ENCODE assay signal across 1 cellular context in genomic region chr12:122752464-122753212, GRCh38.
TF ChIP-seq lines count a peak whose summit lies in the region.

Gene DENR (plus strand): TSS chr12:122752824. CDS start chr12:122753702, 878 bp downstream.

TF ChIP-seq in HepG2, 621 proteins besides CTCF, POLR2A, EP300 and RAD21 (continued from another document and continues in another):
- TF ChIP-seq DMTF1 (CRISPR knock-in tag; IDR thresholded peaks at IDR 0.05) (no peak), GMEB2 (CRISPR knock-in tag; IDR thresholded peaks at IDR 0.05; ENCODE audit: low read depth) (peak; percentile 67; the same call in 1 of the 2 replicates), ZNF407 (CRISPR knock-in tag; IDR thresholded peaks at IDR 0.05; ENCODE audit: not compliant biosample characterization) (peak; percentile 54), MLLT10 (CRISPR knock-in tag; IDR thresholded peaks at IDR 0.05) (no peak), ZBTB20 (CRISPR knock-in tag; IDR thresholded peaks at IDR 0.05; ENCODE audit: borderline replicate concordance, low read depth) (no peak), BRD4 (CRISPR knock-in tag; IDR thresholded peaks at IDR 0.05) (peak; percentile 69; the same call in 1 of the 2 replicates), RARG (CRISPR knock-in tag; IDR thresholded peaks at IDR 0.05; ENCODE audit: low read depth) (no peak), IRF2 (CRISPR knock-in tag; IDR thresholded peaks at IDR 0.05) (peak; percentile 94), HBP1 (CRISPR knock-in tag; IDR thresholded peaks at IDR 0.05; ENCODE audit: low read depth) (peak; percentile 83), SAP130 (CRISPR knock-in tag; IDR thresholded peaks at IDR 0.05; ENCODE audit: low read depth) (peak; percentile 92), HDAC2 (CRISPR knock-in tag; IDR thresholded peaks at IDR 0.05) (peak; percentile 79), NONO (IDR thresholded peaks at IDR 0.05) (no peak), NONO (CRISPR knock-in tag; conservative IDR thresholded peaks at IDR 0.05) (peak; percentile 95), ZNF484 (CRISPR knock-in tag; IDR thresholded peaks at IDR 0.05; ENCODE audit: borderline replicate concordance, low read depth) (no peak), ARID4A (CRISPR knock-in tag; IDR thresholded peaks at IDR 0.05; ENCODE audit: borderline replicate concordance) (peak; percentile 94), ZNF501 (CRISPR knock-in tag; IDR thresholded peaks at IDR 0.05) (peak; percentile 92)
- TF ChIP-seq, protein P1, sequence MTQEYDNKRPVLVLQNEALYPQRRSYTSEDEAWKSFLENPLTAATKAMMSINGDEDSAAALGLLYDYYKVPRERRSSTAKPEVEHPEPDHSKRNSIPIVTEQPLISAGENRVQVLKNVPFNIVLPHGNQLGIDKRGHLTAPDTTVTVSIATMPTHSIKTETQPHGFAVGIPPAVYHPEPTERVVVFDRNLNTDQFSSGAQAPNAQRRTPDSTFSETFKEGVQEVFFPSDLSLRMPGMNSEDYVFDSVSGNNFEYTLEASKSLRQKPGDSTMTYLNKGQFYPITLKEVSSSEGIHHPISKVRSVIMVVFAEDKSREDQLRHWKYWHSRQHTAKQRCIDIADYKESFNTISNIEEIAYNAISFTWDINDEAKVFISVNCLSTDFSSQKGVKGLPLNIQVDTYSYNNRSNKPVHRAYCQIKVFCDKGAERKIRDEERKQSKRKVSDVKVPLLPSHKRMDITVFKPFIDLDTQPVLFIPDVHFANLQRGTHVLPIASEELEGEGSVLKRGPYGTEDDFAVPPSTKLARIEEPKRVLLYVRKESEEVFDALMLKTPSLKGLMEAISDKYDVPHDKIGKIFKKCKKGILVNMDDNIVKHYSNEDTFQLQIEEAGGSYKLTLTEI (CRISPR knock-in tag; conservative IDR thresholded peaks at IDR 0.05) = no peak
- TF ChIP-seq, protein P2, sequence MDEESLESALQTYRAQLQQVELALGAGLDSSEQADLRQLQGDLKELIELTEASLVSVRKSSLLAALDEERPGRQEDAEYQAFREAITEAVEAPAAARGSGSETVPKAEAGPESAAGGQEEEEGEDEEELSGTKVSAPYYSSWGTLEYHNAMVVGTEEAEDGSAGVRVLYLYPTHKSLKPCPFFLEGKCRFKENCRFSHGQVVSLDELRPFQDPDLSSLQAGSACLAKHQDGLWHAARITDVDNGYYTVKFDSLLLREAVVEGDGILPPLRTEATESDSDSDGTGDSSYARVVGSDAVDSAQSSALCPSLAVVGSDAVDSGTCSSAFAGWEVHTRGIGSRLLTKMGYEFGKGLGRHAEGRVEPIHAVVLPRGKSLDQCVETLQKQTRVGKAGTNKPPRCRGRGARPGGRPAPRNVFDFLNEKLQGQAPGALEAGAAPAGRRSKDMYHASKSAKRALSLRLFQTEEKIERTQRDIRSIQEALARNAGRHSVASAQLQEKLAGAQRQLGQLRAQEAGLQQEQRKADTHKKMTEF (CRISPR knock-in tag; IDR thresholded peaks at IDR 0.05) = peak; percentile 90
- TF ChIP-seq, protein P3, sequence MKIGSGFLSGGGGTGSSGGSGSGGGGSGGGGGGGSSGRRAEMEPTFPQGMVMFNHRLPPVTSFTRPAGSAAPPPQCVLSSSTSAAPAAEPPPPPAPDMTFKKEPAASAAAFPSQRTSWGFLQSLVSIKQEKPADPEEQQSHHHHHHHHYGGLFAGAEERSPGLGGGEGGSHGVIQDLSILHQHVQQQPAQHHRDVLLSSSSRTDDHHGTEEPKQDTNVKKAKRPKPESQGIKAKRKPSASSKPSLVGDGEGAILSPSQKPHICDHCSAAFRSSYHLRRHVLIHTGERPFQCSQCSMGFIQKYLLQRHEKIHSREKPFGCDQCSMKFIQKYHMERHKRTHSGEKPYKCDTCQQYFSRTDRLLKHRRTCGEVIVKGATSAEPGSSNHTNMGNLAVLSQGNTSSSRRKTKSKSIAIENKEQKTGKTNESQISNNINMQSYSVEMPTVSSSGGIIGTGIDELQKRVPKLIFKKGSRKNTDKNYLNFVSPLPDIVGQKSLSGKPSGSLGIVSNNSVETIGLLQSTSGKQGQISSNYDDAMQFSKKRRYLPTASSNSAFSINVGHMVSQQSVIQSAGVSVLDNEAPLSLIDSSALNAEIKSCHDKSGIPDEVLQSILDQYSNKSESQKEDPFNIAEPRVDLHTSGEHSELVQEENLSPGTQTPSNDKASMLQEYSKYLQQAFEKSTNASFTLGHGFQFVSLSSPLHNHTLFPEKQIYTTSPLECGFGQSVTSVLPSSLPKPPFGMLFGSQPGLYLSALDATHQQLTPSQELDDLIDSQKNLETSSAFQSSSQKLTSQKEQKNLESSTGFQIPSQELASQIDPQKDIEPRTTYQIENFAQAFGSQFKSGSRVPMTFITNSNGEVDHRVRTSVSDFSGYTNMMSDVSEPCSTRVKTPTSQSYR (CRISPR knock-in tag; IDR thresholded peaks at IDR 0.05; ENCODE audit: borderline replicate concordance) = no peak
- TF ChIP-seq, protein P4, sequence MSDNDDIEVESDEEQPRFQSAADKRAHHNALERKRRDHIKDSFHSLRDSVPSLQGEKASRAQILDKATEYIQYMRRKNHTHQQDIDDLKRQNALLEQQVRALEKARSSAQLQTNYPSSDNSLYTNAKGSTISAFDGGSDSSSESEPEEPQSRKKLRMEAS (IDR thresholded peaks at IDR 0.05) = peak; percentile 70
